In genomic region chr16:4475880-4476790, GRCh38 we compare ENCODE assay signal across 1 cellular context.
A peak's percentile ranks its signal among the peaks of the same experiment; 100 is the strongest.
TF ChIP-seq lines count a peak whose summit lies in the region.

Gene HMOX2 (plus strand): TSS chr16:4476398. CDS start chr16:4505525, 29,127 bp downstream.

TF ChIP-seq in K562, 482 proteins besides CTCF, POLR2A, EP300 and RAD21 (continued from another document and continues in another):
- TF ChIP-seq ZNF511 (CRISPR knock-in tag; IDR thresholded peaks at IDR 0.05), result 0 out of 2 replicates have a peak, but pooled peaks have one; percentile 13
- peak; percentile 58; the same call in 1 of the 2 replicates for TF ChIP-seq ETV5 (CRISPR knock-in tag; IDR thresholded peaks at IDR 0.05; ENCODE audit: low read depth)
- TF ChIP-seq HMBOX1 (IDR thresholded peaks at IDR 0.05), result peak; percentile 40; the same call in 1 of the 2 replicates
- peak; percentile 89 for TF ChIP-seq KDM5B (IDR thresholded peaks at IDR 0.05; ENCODE audit: insufficient replicate concordance, low read depth, low read length)
- 0 out of 2 replicates have a peak, but pooled peaks have one; percentile 64 for TF ChIP-seq RREB1 (CRISPR knock-in tag; IDR thresholded peaks at IDR 0.05)
- no peak for TF ChIP-seq CGGBP1 (CRISPR knock-in tag; IDR thresholded peaks at IDR 0.05)
- peak; percentile 76 for TF ChIP-seq TBP (optimal IDR thresholded peaks at IDR 0.05; ENCODE audit: low read depth, low read length)
- peak; percentile 71 for TF ChIP-seq POLR2AphosphoS5 (IDR thresholded peaks at IDR 0.05; ENCODE audit: control insufficient read depth, insufficient read depth, low read depth, low read length)
- no peak for TF ChIP-seq ZNF316 (IDR thresholded peaks at IDR 0.05)
- peak; percentile 58; the same call in 1 of the 2 replicates for TF ChIP-seq ETV1 (tag; conservative IDR thresholded peaks at IDR 0.05; ENCODE audit: low read depth)
- peak; percentile 58; the same call in 1 of the 2 replicates for TF ChIP-seq RNF2 (IDR thresholded peaks at IDR 0.05)
- TF ChIP-seq VEZF1 (CRISPR knock-in tag; IDR thresholded peaks at IDR 0.05), result peak; percentile 26; the same call in 1 of the 2 replicates
- TF ChIP-seq YY1 (IDR thresholded peaks at IDR 0.05; ENCODE audit: borderline replicate concordance in 1 of 3, control insufficient read depth in 1 of 3, extremely low read depth in 1 of 3, insufficient read depth in 3 of 3, insufficient read length in 1 of 3, insufficient replicate concordance in 2 of 3, low read depth in 1 of 3, low read length in 2 of 3), result peak in 2 of 3 experiments; percentile 63 to 68
- peak; percentile 66 for TF ChIP-seq USF1 (CRISPR knock-in tag; IDR thresholded peaks at IDR 0.05)
- peak in 1 of 2 experiments; percentile 48 for TF ChIP-seq AFF1 (IDR thresholded peaks at IDR 0.05; ENCODE audit: low read depth in 1 of 2, partially characterized antibody in 2 of 2)
- TF ChIP-seq ZNF395 (CRISPR knock-in tag; IDR thresholded peaks at IDR 0.05), result peak; percentile 48; the same call in 1 of the 2 replicates
- TF ChIP-seq E2F4 (CRISPR knock-in tag; IDR thresholded peaks at IDR 0.05; ENCODE audit: low read depth), result peak; percentile 80; the same call in 1 of the 2 replicates
- no peak for TF ChIP-seq CBX1 (IDR thresholded peaks at IDR 0.05; ENCODE audit: low read depth)
- TF ChIP-seq SMARCE1 (IDR thresholded peaks at IDR 0.05), result peak; percentile 17; the same call in 1 of the 2 replicates
- TF ChIP-seq NFIX (CRISPR knock-in tag; IDR thresholded peaks at IDR 0.05; ENCODE audit: low read depth), result no peak
- TF ChIP-seq ZNF24 (IDR thresholded peaks at IDR 0.05), result peak; percentile 7; the same call in 1 of the 2 replicates
- TF ChIP-seq UBTF (IDR thresholded peaks at IDR 0.05; ENCODE audit: borderline replicate concordance in 1 of 2, low read depth in 2 of 2, low read length in 2 of 2), result peak; percentile 87 to 88; a peak in 3 of 4 replicates
- TF ChIP-seq RBM34 (IDR thresholded peaks at IDR 0.05; ENCODE audit: borderline replicate concordance, insufficient read depth, low read length), result peak; percentile 91; the same call in 1 of the 2 replicates
- TF ChIP-seq ZBTB33 (CRISPR knock-in tag; IDR thresholded peaks at IDR 0.05), result peak; percentile 77; the same call in 1 of the 2 replicates
- TF ChIP-seq PHB2 (IDR thresholded peaks at IDR 0.05; ENCODE audit: low read depth), result 0 out of 2 replicates have a peak, but pooled peaks have one; percentile 28
